Comparison of ENCODE assay signal across 1 cellular context in genomic region chr9:98118640-98119601, GRCh38.
TF ChIP-seq lines count a peak whose summit lies in the region.

Gene TRIM14 (minus strand): TSS chr9:98119222. CDS start chr9:98119188, 34 bp downstream.

TF ChIP-seq in SK-N-SH, 30 proteins besides CTCF, POLR2A, EP300 and RAD21 (continued from another document):
- TF ChIP-seq RCOR1 (IDR thresholded peaks at IDR 0.05; ENCODE audit: low read length) (no peak), PBX3 (IDR thresholded peaks at IDR 0.05) (no peak), NFIC (IDR thresholded peaks at IDR 0.05; ENCODE audit: borderline replicate concordance) (no peak), REST (IDR thresholded peaks at IDR 0.05; ENCODE audit: low read depth, low read length) (no peak), POLR2AphosphoS5 (IDR thresholded peaks at IDR 0.05; ENCODE audit: low read depth, low read length) (peak; percentile 26; the same call in 1 of the 2 replicates), RFX5 (IDR thresholded peaks at IDR 0.05; ENCODE audit: low read length) (no peak), ZBTB33 (IDR thresholded peaks at IDR 0.05; ENCODE audit: borderline replicate concordance, low read depth) (no peak), MAX (IDR thresholded peaks at IDR 0.05; ENCODE audit: low read depth) (peak; percentile 89), SIN3A (IDR thresholded peaks at IDR 0.05; ENCODE audit: borderline replicate concordance, low read depth, low read length) (no peak; the same call in 1 of the 2 replicates), CHD2 (IDR thresholded peaks at IDR 0.05; ENCODE audit: low read length, partially characterized antibody) (peak; percentile 12), TCF12 (IDR thresholded peaks at IDR 0.05) (no peak), FOXJ3 (CRISPR knock-in tag; IDR thresholded peaks at IDR 0.05) (no peak)
